In the genomic region with DNA sequence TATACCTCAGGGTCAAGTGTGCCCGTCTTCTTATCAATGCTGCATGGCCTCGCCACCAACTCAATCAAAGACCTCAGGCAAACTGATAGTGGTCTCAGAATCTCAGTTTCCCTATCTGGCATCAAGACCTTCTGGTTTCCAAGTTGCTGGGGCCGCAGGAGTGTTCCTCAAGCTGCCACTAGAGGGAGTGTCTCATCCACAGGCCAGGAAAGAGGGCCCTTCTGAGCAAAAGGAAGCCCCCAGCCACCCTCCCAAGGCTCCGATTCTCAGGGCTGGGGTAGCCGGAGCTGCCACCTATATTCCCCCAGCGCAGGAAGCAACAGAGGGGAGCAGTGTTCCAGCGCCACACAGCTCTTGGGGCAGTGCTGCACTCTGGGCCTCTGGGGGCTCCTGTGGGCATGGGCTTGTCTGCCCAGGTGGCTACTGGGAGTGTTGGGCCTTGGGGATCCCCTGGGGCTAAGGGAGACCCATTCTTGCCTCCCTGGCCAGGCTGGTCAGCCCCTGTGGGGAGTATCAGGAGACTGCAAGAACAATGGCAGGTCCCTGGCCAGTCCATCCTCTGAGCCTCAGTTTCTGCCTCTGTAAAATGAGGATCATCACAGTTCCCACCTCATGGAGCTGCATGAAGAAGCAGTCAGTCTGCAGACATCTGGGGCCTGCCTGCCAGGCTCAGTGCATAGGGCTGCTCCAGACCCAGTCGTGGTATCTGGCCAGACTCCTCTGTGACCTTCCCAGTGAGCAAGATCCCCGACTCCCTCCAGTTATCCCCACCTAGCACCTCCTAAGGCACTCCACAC, we compare ENCODE assay signal across 8 cellular contexts. TPM values are rescaled to one million over a fixed set of nuclear protein-coding genes. Genes with fewer than 3 reads are reported as not detected.
A peak's percentile ranks its signal among the peaks of the same experiment; 100 is the strongest.
DNase-seq lines count a peak whose midpoint lies in the region; ATAC-seq and TF ChIP-seq lines count a peak whose summit lies in the region.

No MANE protein-coding gene starts in this region.

- H3K4me3 ChIP-seq in HL-60 (replicated peaks; ENCODE audit: insufficient read depth, low read length) = no peak overlapping the region
- no peak overlapping the region for H3K4me3 ChIP-seq in MG63

- TF ChIP-seq CTCF in HL-60 (IDR thresholded peaks at IDR 0.05; ENCODE audit: insufficient read depth, low read length) = peak; percentile 91

- no peak overlapping the region for H3K27ac ChIP-seq in HL-60 (replicated peaks)

- no peaks in the 10 kb centered on the region for H3K27me3 ChIP-seq in HL-60 (ENCODE audit: insufficient read depth, poor library complexity, severe bottlenecking)
- H3K27me3 ChIP-seq in MG63 = no peaks in the 10 kb centered on the region

- H3K9me3 ChIP-seq in MG63 = no peaks in the 10 kb centered on the region

- H3K36me3 ChIP-seq in MG63 = no peaks in the 10 kb centered on the region

- ATAC-seq in HG03520 (IDR thresholded peaks at IDR 0.05; ENCODE audit: unreplicated experiment) = no peak

- DNase-seq in COLO668 (lab: John Stamatoyannopoulos, UW; ENCODE audit: unreplicated experiment) (peak; percentile 19), HL-60 (ENCODE audit: low read depth in 1 of 2, low spot score in 1 of 2) (peak; percentile 25 to 27), T-helper 9 cell (peak; percentile 42), astrocyte of the hippocampus (ENCODE audit: low read depth, low spot score) (peak; percentile 75), iPS-NIHi7 (ENCODE audit: extremely low spot score) (peak; percentile 83), MG63 (no peak)
- peak; percentile 37 for DNase-seq in stimulated activated CD4-positive, alpha-beta T cell treated with anti-CD3 and anti-CD28 coated beads, Interleukin-2, amount 100 ng/mL, for 4 hours (ENCODE audit: low read depth)

RNA-seq across cellular contexts. Expression of a gene that starts 23.4 kb away (rescaled TPM):
- 97.2 and 147 TPM in 2 replicates for total RNA-seq in MG63 (2014; rRNA removed; shearing (Covaris generic); ENCODE audit: low replicate concordance)

RNA-seq across cellular contexts. Expression of a gene that starts 51.6 kb away (rescaled TPM):
- not detected in 2 replicates for total RNA-seq in MG63 (2014; rRNA removed; shearing (Covaris generic); ENCODE audit: low replicate concordance)
